In genomic region chr4:72592076-72592475, GRCh38 we compare ENCODE assay signal across 13 cellular contexts. TPM values are rescaled to one million over a fixed set of nuclear protein-coding genes. Genes with fewer than 3 reads are reported as not detected.
DNase-seq lines count a peak whose midpoint lies in the region; ATAC-seq and TF ChIP-seq lines count a peak whose summit lies in the region.
"Had no signal": no experiment of that assay in that cellular context is flagged by ENCODE, and none has a peak within 500 bp of the region (broad histone marks: within the 10 kb centered on the region; RNA-seq: fewer than 3 reads in every experiment).

No MANE protein-coding gene starts in this region.

- H3K4me1 ChIP-seq in mesenchymal stem cell (ENCODE audit: control insufficient read depth, insufficient read depth, low read depth, low read length) (no peaks in the 10 kb centered on the region), gastroesophageal sphincter (no peaks in the 10 kb centered on the region)

- H3K27ac Mint-ChIP-seq in brain = peak overlapping the region in 4 of 5 experiments; percentile 53 to 77 (median 67)
- H3K27ac Mint-ChIP-seq in CD14-positive monocyte = no peak overlapping the region
- H3K27ac Mint-ChIP-seq: CD4-positive, alpha-beta memory T cell; H9 had no signal

- TF ChIP-seq POLR2A in gastroesophageal sphincter (IDR thresholded peaks at IDR 0.05) = no peak

- H2BK120ac ChIP-seq in mesenchymal stem cell (ENCODE audit: low read depth, low read length) = no peak overlapping the region

- H2AFZ ChIP-seq in mesenchymal stem cell (ENCODE audit: low read depth, low read length) = no peak overlapping the region

- WGBS in mesenchymal stem cell = 87% methylated on average over 2 of the region's 4 CpGs
- 60% methylated on average over 3 of the region's 4 CpGs; no CpG with 5 or more reads in 1 of the 2 donors for whole genome bisulfite sequencing in gastroesophageal sphincter (ENCODE audit: low coverage in 1 of 2), 2 donors

- H3K36me3 Mint-ChIP-seq in brain (no peaks in the 10 kb centered on the region), CD14-positive monocyte (no peaks in the 10 kb centered on the region)
- H3K36me3 Mint-ChIP-seq: CD4-positive, alpha-beta memory T cell had no signal

- H3K9me3 Mint-ChIP-seq in brain = peaks cover 7 to 21% (median 14%) of the 10 kb centered on the region in 5 experiments
- H3K9me3 Mint-ChIP-seq in CD14-positive monocyte = peaks cover 5 to 15% (median 13%) of the 10 kb centered on the region in 7 donors

- no peak overlapping the region for H2BK5ac ChIP-seq in mesenchymal stem cell (ENCODE audit: low read depth, low read length, poor library complexity, severe bottlenecking)

- H3K4me3 ChIP-seq in mesenchymal stem cell (ENCODE audit: insufficient read depth in 1 of 2, low read depth in 1 of 2, low read length in 2 of 2) (no peak overlapping the region), gastroesophageal sphincter (no peak overlapping the region)

- H3K36me3 ChIP-seq in mesenchymal stem cell (ENCODE audit: control insufficient read depth in 1 of 2, insufficient read depth in 2 of 2, low read depth in 1 of 2, low read length in 2 of 2) = no peaks in the 10 kb centered on the region
- H3K36me3 ChIP-seq in gastroesophageal sphincter = no peaks in the 10 kb centered on the region

- H3K27ac ChIP-seq in mesenchymal stem cell (ENCODE audit: low read length, poor library complexity, severe bottlenecking) = no peak overlapping the region
- H3K27ac ChIP-seq in gastroesophageal sphincter = no peak overlapping the region

- no peak overlapping the region for H4K8ac ChIP-seq in mesenchymal stem cell (ENCODE audit: low read length)

- no peak overlapping the region for H3K23ac ChIP-seq in mesenchymal stem cell (ENCODE audit: low read length in 2 of 2)

- no peaks in the 10 kb centered on the region for H3K27me3 ChIP-seq in mesenchymal stem cell (ENCODE audit: control insufficient read depth in 1 of 2, insufficient read depth in 1 of 2, low read length in 2 of 2)
- H3K27me3 ChIP-seq in gastroesophageal sphincter = no peaks in the 10 kb centered on the region

- H3K4me1 Mint-ChIP-seq in brain (peaks cover 12% of the 10 kb centered on the region), CD14-positive monocyte (no peaks in the 10 kb centered on the region)
- H3K4me1 Mint-ChIP-seq: CD4-positive, alpha-beta memory T cell; H9 had no signal

- H3K79me1 ChIP-seq in mesenchymal stem cell (replicated peaks; ENCODE audit: low read length, poor library complexity, severe bottlenecking) = no peaks in the 10 kb centered on the region

- no peak for TF ChIP-seq EP300 in gastroesophageal sphincter (IDR thresholded peaks at IDR 0.05)

- peaks cover 4% of the 10 kb centered on the region for H3K27me3 Mint-ChIP-seq in brain
- H3K27me3 Mint-ChIP-seq in CD14-positive monocyte (ENCODE audit: low read depth in 3 of 3) = peaks cover 0 to 1% (median 0%) of the 10 kb centered on the region in 3 donors
- H3K27me3 Mint-ChIP-seq: CD4-positive, alpha-beta memory T cell had no signal

- no peak overlapping the region for H4K91ac ChIP-seq in mesenchymal stem cell (ENCODE audit: low read length)

- peak overlapping the region; percentile 63 for H3K9ac ChIP-seq in mesenchymal stem cell (ENCODE audit: low read length)

- TF ChIP-seq CTCF in brain (conservative IDR thresholded peaks at IDR 0.05) = no peak
- no peak for TF ChIP-seq CTCF in CD14-positive monocyte (IDR thresholded peaks at IDR 0.05)
- TF ChIP-seq CTCF in gastroesophageal sphincter (IDR thresholded peaks at IDR 0.05) = no peak

- H3K18ac ChIP-seq in mesenchymal stem cell (ENCODE audit: low read depth in 1 of 2, low read length in 2 of 2) = no peak overlapping the region

- no peak overlapping the region for H2BK12ac ChIP-seq in mesenchymal stem cell (ENCODE audit: low read length in 2 of 2)

- peak overlapping the region in 3 of 5 experiments; percentile 47 to 64 (median 55) for H3K4me3 Mint-ChIP-seq in brain
- H3K4me3 Mint-ChIP-seq in CD14-positive monocyte = no peak overlapping the region
- H3K4me3 Mint-ChIP-seq: CD4-positive, alpha-beta memory T cell; H9 had no signal

- no peak overlapping the region for H3K4me2 ChIP-seq in mesenchymal stem cell (ENCODE audit: low read length, poor library complexity, severe bottlenecking)

- H2BK15ac ChIP-seq in mesenchymal stem cell (ENCODE audit: low read depth, poor library complexity, severe bottlenecking) = no peak overlapping the region

- intact Hi-C loops in CD14-positive monocyte (cut with micrococcal nuclease) = no loop called here

- H3K9me3 ChIP-seq in mesenchymal stem cell (ENCODE audit: control insufficient read depth, low read length) = no peaks in the 10 kb centered on the region
- no peaks in the 10 kb centered on the region for H3K9me3 ChIP-seq in gastroesophageal sphincter

- H2AK5ac ChIP-seq in mesenchymal stem cell (ENCODE audit: low read length, severe bottlenecking) = no peak overlapping the region

- no peak overlapping the region for H3K14ac ChIP-seq in mesenchymal stem cell (ENCODE audit: low read length in 2 of 2)

- ATAC-seq in gastroesophageal sphincter = no peak

- peak; percentile 68 for DNase-seq in SK-N-DZ (ENCODE audit: low spot score)
- no peak for DNase-seq in mesenchymal stem cell
- no peak for DNase-seq in CD14-positive monocyte (ENCODE audit: low spot score)
- DNase-seq in ecto neural progenitor cell (ENCODE audit: low spot score) = no peak
- no peak for DNase-seq in activated CD4-positive, alpha-beta T cell treated with anti-CD3 and anti-CD28 coated beads, Interleukin-2, amount 50 U/mL, for 1 hour
- DNase-seq: ACHN; C1 segment of cervical spinal cord; CD4-positive, alpha-beta memory T cell; DMS79 treated with DMSO at 0.1 percent for 48 hours; GOT3; H9 had no signal

- no peak overlapping the region for H3K4ac ChIP-seq in mesenchymal stem cell (ENCODE audit: low read depth in 1 of 2, low read length in 2 of 2)

RNA-seq across cellular contexts. Expression of gene ADAMTS3, which starts 23.1 kb away (rescaled TPM):
- 2.9 and 4.0 TPM in 2 replicates for polyA plus RNA-seq in SK-N-DZ (2014; cell fraction: cytosol; rRNA removed)
- 2.7 and 3.7 TPM in 2 replicates for polyA plus RNA-seq in SK-N-DZ (2014; cell fraction: nucleus; rRNA removed)
- polyA plus RNA-seq in brain (ENCODE audit: insufficient read depth, low read depth, low replicate concordance) (0.08 TPM), CD14-positive monocyte (not detected)
- 0.62 TPM for polyA plus RNA-seq in mesenchymal stem cell (2013, experiment 1 of 2)
- 0.73 TPM for polyA plus RNA-seq in mesenchymal stem cell (2013, experiment 2 of 2)
- 1 to 10 TPM in 2 of 4 donors, under 1 TPM in 2; 0.31 to 3.0 (median 1.1) TPM for total RNA-seq in gastroesophageal sphincter
- total RNA-seq: CD4-positive, alpha-beta memory T cell had no signal
- polyA plus RNA-seq: CD4-positive, alpha-beta memory T cell had no signal

Comparison
In these comparisons a context has a peak if more than half of its experiments do, and no peak if none do; other contexts are left out.
1. H3K27ac Mint-ChIP-seq: peak in brain (4 of 5); none in CD14-positive monocyte (0 of 7).
2. H3K4me3 Mint-ChIP-seq: peak in brain (3 of 5); none in CD14-positive monocyte (0 of 2).